Comparison of ENCODE assay signal across 8 cellular contexts in the genomic region with DNA sequence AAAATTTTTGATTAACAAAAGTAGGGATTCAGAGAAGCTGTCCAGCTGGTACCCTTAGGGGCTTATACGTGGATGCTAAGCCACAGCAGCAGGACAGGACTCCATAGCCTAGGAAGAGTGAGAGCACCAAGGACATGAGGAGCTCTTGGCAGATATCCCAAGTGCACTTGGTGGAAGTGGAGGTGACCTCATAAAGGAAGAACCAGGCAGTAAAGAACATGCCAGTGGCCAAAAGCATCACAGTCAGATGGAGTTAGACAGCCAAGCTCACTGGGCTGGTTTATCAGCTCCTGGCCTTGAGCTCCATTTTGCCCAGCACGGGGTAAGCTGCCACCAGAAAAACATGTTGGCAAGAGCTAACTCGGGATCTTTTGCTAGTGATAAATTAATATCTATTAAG.
DNase-seq lines count a peak whose midpoint lies in the region; ATAC-seq and TF ChIP-seq lines count a peak whose summit lies in the region.

No MANE protein-coding gene starts in this region.

- ATAC-seq in HG03565 (IDR thresholded peaks at IDR 0.05; ENCODE audit: unreplicated experiment) (no peak), GM19035 (IDR thresholded peaks at IDR 0.05; ENCODE audit: unreplicated experiment) (no peak), GM18511 (IDR thresholded peaks at IDR 0.05; ENCODE audit: unreplicated experiment) (no peak)

- H3K4me3 ChIP-seq in esophagus squamous epithelium (no peak overlapping the region), skeletal muscle cell (ENCODE audit: low read depth, low read length) (no peak overlapping the region)

- no peaks in the 10 kb centered on the region for H3K9me3 ChIP-seq in esophagus squamous epithelium

- H3K4me1 ChIP-seq in esophagus squamous epithelium, result peaks cover 0 to 57% (median 17%) of the 10 kb centered on the region in 3 donors

- no peaks in the 10 kb centered on the region for H3K27me3 ChIP-seq in esophagus squamous epithelium

- H3K27ac ChIP-seq in esophagus squamous epithelium, result peak overlapping the region in 3 of 4 donors; percentile 12 to 49 (median 30)

- H3K36me3 ChIP-seq in esophagus squamous epithelium, result no peaks in the 10 kb centered on the region

- intact Hi-C loops in esophagus squamous epithelium (cut with DNase I), result no loop called here

- DNase-seq in GM04503 (ENCODE audit: low read depth) (peak; percentile 65), NCI-H82 treated with DMSO at 0.1 percent for 48 hours (lab: John Stamatoyannopoulos, UW; ENCODE audit: unreplicated experiment) (peak; percentile 55), esophagus squamous epithelium (lab: John Stamatoyannopoulos, UW) (no peak), skeletal muscle cell (ENCODE audit: low read depth) (peak; percentile 80), T-helper 2 cell (no peak)

- no peak for TF ChIP-seq CTCF in esophagus squamous epithelium (IDR thresholded peaks at IDR 0.05)

- WGBS in esophagus squamous epithelium, 2 donors, result 47 to 49% methylated on average over 3 of the region's 3 CpGs

- no peak for TF ChIP-seq POLR2A in esophagus squamous epithelium (IDR thresholded peaks at IDR 0.05)

Comparison
In these comparisons a context has a peak if more than half of its experiments do, and no peak if none do; other contexts are left out.
1. DNase-seq: peak in GM04503 (single experiment), NCI-H82 treated with DMSO at 0.1 percent for 48 hours (single experiment) and skeletal muscle cell (single experiment); none in esophagus squamous epithelium (single experiment) and T-helper 2 cell (0 of 5).